In genomic region chr7:157404845-157405481, GRCh38 we compare ENCODE assay signal across 9 cellular contexts.
DNase-seq lines count a peak whose midpoint lies in the region; ATAC-seq, FAIRE-seq and TF ChIP-seq lines count a peak whose summit lies in the region.
"Had no signal": no experiment of that assay in that cellular context is flagged by ENCODE, and none has a peak within 500 bp of the region (broad histone marks: within the 10 kb centered on the region; RNA-seq: fewer than 3 reads in every experiment).

No MANE protein-coding gene starts in this region.

- H3K4me1 ChIP-seq in pancreas, result no peaks in the 10 kb centered on the region

- H3K27ac ChIP-seq in pancreas, result no peak overlapping the region

- FAIRE-seq in pancreas (lab: Jason Lieb, UNC), result no peak

- no peak for TF ChIP-seq CTCF in pancreas (IDR thresholded peaks at IDR 0.05)

- H3K4me3 ChIP-seq in pancreas, result no peak overlapping the region

- DNase-seq in ELR (ENCODE audit: low read depth) (peak; percentile 98), SK-N-DZ (ENCODE audit: low spot score) (peak; percentile 70), epidermal melanocyte (ENCODE audit: insufficient read length, low spot score) (peak; percentile 35), pancreas (peak in 1 of 6 donors; percentile 35), NCI-H446 treated with DMSO at 0.1 percent for 48 hours (lab: John Stamatoyannopoulos, UW) (no peak), NOMO-1 (lab: John Stamatoyannopoulos, UW; ENCODE audit: unreplicated experiment in 2 of 2) (no peak), NCI-H2227 treated with DMSO at 0.1 percent for 48 hours (lab: John Stamatoyannopoulos, UW) (no peak)
- DNase-seq: occipital lobe had no signal

- H3K9me3 ChIP-seq in pancreas, result no peaks in the 10 kb centered on the region

- H3K27me3 ChIP-seq in pancreas, result no peaks in the 10 kb centered on the region

- intact Hi-C loops in pancreas (cut with DNase I), result no loop called here

- 66 to 77% methylated on average over 15 of the region's 15 CpGs for WGBS in pancreas, 2 donors

- peak in 3 of 4 donors; percentile 17 to 51 (median 38) for ATAC-seq in pancreas
- ATAC-seq in activated CD4-positive, CD25-positive, alpha-beta regulatory T cell treated with anti-CD3 and anti-CD28 coated beads, Interleukin-2, amount 50 U/mL, for 24 hours, result no peak

- H3K36me3 ChIP-seq in pancreas, result peaks cover 0 to 4% (median 0%) of the 10 kb centered on the region in 3 donors

Comparison
In these comparisons a context has a peak if more than half of its experiments do, and no peak if none do; other contexts are left out.
1. DNase-seq: peak in ELR (single experiment), SK-N-DZ (single experiment) and epidermal melanocyte (single experiment); none in NCI-H446 treated with DMSO at 0.1 percent for 48 hours (single experiment), NOMO-1 (0 of 2) and NCI-H2227 treated with DMSO at 0.1 percent for 48 hours (single experiment).
2. ATAC-seq: peak in pancreas (3 of 4); none in activated CD4-positive, CD25-positive, alpha-beta regulatory T cell treated with anti-CD3 and anti-CD28 coated beads, Interleukin-2, amount 50 U/mL, for 24 hours (0 of 2).